1 cellular context compared by ENCODE assay signal in the genomic region with DNA sequence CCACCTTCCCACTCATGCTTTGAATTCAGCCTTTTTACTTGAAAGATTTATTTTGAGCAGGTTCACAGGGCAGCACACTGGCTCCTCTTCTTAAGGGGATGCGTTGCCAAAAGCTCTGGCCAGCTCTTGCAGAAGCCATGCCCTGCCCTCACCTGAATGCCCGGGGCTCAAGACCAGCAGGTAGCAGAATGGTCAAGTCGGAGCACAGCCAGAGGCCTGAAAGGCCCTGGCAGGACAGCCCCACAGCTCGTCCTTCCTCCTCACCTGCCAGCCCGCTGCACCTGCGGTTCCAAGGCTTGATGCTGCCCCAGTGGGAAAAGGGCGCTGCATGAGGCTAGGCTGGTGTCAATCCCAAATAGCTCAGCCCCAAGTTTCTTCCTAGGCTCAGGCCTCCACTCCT.
TF ChIP-seq lines count a peak whose summit lies in the region.

No MANE protein-coding gene starts in this region.

TF ChIP-seq in IMR-90, 13 proteins besides CTCF, POLR2A, EP300 and RAD21 (continued from another document):
- TF ChIP-seq ELK1 (IDR thresholded peaks at IDR 0.05; ENCODE audit: borderline replicate concordance, low read depth, low read length): no peak
- TF ChIP-seq MAZ (IDR thresholded peaks at IDR 0.05; ENCODE audit: borderline replicate concordance, low read depth, low read length): no peak
- TF ChIP-seq NFE2L2 (IDR thresholded peaks at IDR 0.05; ENCODE audit: low read depth, low read length): no peak
- TF ChIP-seq, protein P1, sequence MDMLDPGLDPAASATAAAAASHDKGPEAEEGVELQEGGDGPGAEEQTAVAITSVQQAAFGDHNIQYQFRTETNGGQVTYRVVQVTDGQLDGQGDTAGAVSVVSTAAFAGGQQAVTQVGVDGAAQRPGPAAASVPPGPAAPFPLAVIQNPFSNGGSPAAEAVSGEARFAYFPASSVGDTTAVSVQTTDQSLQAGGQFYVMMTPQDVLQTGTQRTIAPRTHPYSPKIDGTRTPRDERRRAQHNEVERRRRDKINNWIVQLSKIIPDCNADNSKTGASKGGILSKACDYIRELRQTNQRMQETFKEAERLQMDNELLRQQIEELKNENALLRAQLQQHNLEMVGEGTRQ (IDR thresholded peaks at IDR 0.05; ENCODE audit: low read depth, low read length): no peak
- TF ChIP-seq FOS (IDR thresholded peaks at IDR 0.05; ENCODE audit: low read depth, low read length): no peak
- TF ChIP-seq RFX5 (IDR thresholded peaks at IDR 0.05; ENCODE audit: low read depth, low read length): no peak
- TF ChIP-seq CHD1 (IDR thresholded peaks at IDR 0.05; ENCODE audit: low read depth, low read length): no peak
- no peak for TF ChIP-seq MAFK (IDR thresholded peaks at IDR 0.05; ENCODE audit: low read depth, low read length)
